Comparison of ENCODE assay signal across 26 cellular contexts in the genomic region with DNA sequence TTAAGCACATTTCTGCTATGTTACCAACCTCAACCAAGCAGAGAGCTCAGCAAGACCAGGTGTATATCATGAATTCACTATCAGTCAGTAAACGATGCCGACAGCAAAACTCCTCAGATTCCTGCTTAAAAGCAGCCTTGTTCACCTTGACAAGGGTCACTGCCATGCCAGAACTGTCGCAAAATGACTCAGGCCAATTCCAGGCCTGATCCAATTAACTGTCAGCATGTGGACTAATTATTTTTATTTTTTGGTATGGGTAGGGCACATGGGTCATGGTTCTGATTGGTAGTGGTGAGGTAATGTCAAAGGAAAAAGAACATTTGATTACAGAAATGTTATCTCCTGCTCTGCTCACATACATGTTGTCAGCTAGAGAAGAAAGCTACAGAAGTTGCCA.
"Had no signal": no experiment of that assay in that cellular context is flagged by ENCODE, and none has a peak within 500 bp of the region (broad histone marks: within the 10 kb centered on the region; RNA-seq: fewer than 3 reads in every experiment).

No MANE protein-coding gene starts in this region.

- H3K4me3 ChIP-seq: ascending aorta, MG63, SJCRH30 had no signal

- H3K4me1 ChIP-seq: ascending aorta, SJCRH30 had no signal

- H3K27me3 ChIP-seq: ascending aorta, MG63, SJCRH30 had no signal

- H3K4me3 Mint-ChIP-seq: activated naive CD8-positive, alpha-beta T cell treated with anti-CD3 and anti-CD28 coated beads, Interleukin-2, amount 50 U/mL, for 24 hours; activated T-helper 17 cell treated with anti-CD3 and anti-CD28 coated beads, Interleukin-2, amount 50 U/mL, for 72 hours; brain had no signal

- H3K9me3 Mint-ChIP-seq: activated naive CD8-positive, alpha-beta T cell treated with anti-CD3 and anti-CD28 coated beads, Interleukin-2, amount 50 U/mL, for 24 hours; activated T-helper 17 cell treated with anti-CD3 and anti-CD28 coated beads, Interleukin-2, amount 50 U/mL, for 72 hours; brain had no signal

- ATAC-seq: activated CD4-positive, CD25-positive, alpha-beta regulatory T cell treated with anti-CD3 and anti-CD28 coated beads, Interleukin-2, amount 50 U/mL, for 24 hours; activated naive CD8-positive, alpha-beta T cell treated with anti-CD3 and anti-CD28 coated beads, Interleukin-2, amount 50 U/mL, for 24 hours; activated T-helper 17 cell treated with anti-CD3 and anti-CD28 coated beads, Interleukin-2, amount 50 U/mL, for 72 hours; HepG2 had no signal

- H3K27me3 Mint-ChIP-seq: activated naive CD8-positive, alpha-beta T cell treated with anti-CD3 and anti-CD28 coated beads, Interleukin-2, amount 50 U/mL, for 24 hours; activated T-helper 17 cell treated with anti-CD3 and anti-CD28 coated beads, Interleukin-2, amount 50 U/mL, for 72 hours; brain had no signal

- DNase-seq: activated CD4-positive, alpha-beta T cell treated with anti-CD3 and anti-CD28 coated beads for 4 hours; activated CD4-positive, alpha-beta T cell treated with anti-CD3 and anti-CD28 coated beads, Interleukin-2, amount 50 U/mL, for 48 hours; activated gamma-delta T cell; activated naive CD4-positive, alpha-beta T cell treated with anti-CD3 and anti-CD28 coated beads, Interleukin-2, amount 50 U/mL, for 16 hours; activated naive CD8-positive, alpha-beta T cell treated with anti-CD3 and anti-CD28 coated beads, Interleukin-2, amount 50 U/mL, for 24 hours; activated T-cell treated with anti-CD3 and anti-CD28 coated beads, Interleukin-2, amount 50 U/mL, for 48 hours; amniotic stem cell; MV-4-11; NCI-H1092 treated with DMSO at 0.1 percent for 48 hours; NCI-H1417 treated with DMSO at 0.1 percent for 48 hours; NCI-H1694; NCI-H2029; NCI-H2107; NCI-H2171 treated with DMSO at 0.1 percent for 48 hours; NCI-H226; NCI-H526; NCI-H774; SJCRH30; SK-N-SH; T-helper 1 cell had no signal

- H3K27ac Mint-ChIP-seq: activated naive CD8-positive, alpha-beta T cell treated with anti-CD3 and anti-CD28 coated beads, Interleukin-2, amount 50 U/mL, for 24 hours had no signal

- H3K27ac ChIP-seq: ascending aorta, SJCRH30 had no signal

- H3K9me3 ChIP-seq: ascending aorta, MG63, SJCRH30, SK-N-SH had no signal
